ENCODE assay signal across 26 cellular contexts in genomic region chr18:66196805-66197204, GRCh38.
"Had no signal": no experiment of that assay in that cellular context is flagged by ENCODE, and none has a peak within 500 bp of the region (broad histone marks: within the 10 kb centered on the region; RNA-seq: fewer than 3 reads in every experiment).

No MANE protein-coding gene starts in this region.

- FAIRE-seq: endothelial cell of umbilical vein had no signal

- H3K27ac ChIP-seq: esophagus muscularis mucosa, heart right ventricle, ovary, psoas muscle, skin epidermis, spleen, testis, tibial artery had no signal

- H3K9me3 ChIP-seq: esophagus muscularis mucosa, heart right ventricle, ovary, psoas muscle, spleen, testis, tibial artery had no signal

- H3K36me3 ChIP-seq: esophagus muscularis mucosa, heart right ventricle, ovary, spleen, tibial artery had no signal

- H3K4me1 ChIP-seq: esophagus muscularis mucosa, heart right ventricle, psoas muscle, spleen, testis, tibial artery had no signal

- H3K27me3 ChIP-seq: esophagus muscularis mucosa, heart right ventricle, ovary, spleen, testis, tibial artery had no signal

- H3K4me3 ChIP-seq: esophagus muscularis mucosa, heart right ventricle, lung, ovary, psoas muscle, skin epidermis, spleen, testis, tibial artery had no signal

- DNase-seq: dermis blood vessel endothelial cell; effector memory CD4-positive, alpha-beta T cell; foreskin melanocyte; glutamatergic neuron; heart right ventricle; hippocampal formation; immature natural killer cell; islet precursor cell; kidney glomerular epithelial cell; left ventricle myocardium superior; natural killer cell; occipital lobe; ovary; psoas muscle; right cardiac atrium; spleen; stimulated activated CD4-positive, alpha-beta T cell treated with anti-CD3 and anti-CD28 coated beads, Interleukin-4, amount 100 ng/mL, for 4 hours; stimulated activated naive CD8-positive, alpha-beta T cell treated with anti-CD3 and anti-CD28 coated beads, Interleukin-15, Interleukin-2, amounts not matched to agents 100 U/mL and 50 U/mL, for 24 hours; substantia nigra; testis; tibial artery had no signal

- ATAC-seq: heart right ventricle; left ventricle myocardium superior; natural killer cell; psoas muscle; right cardiac atrium; stimulated activated memory B cell treated with anti-CD40 and anti-IgM and Interleukin-4, amounts not matched to agents 10 μg/mL and 1 μg/mL and 100 μg/mL, for 72 hours; stimulated activated naive CD8-positive, alpha-beta T cell treated with anti-CD3 and anti-CD28 coated beads, Interleukin-15, Interleukin-2, amounts not matched to agents 100 U/mL and 50 U/mL, for 24 hours had no signal
